24 cellular contexts compared by ENCODE assay signal in the genomic region with DNA sequence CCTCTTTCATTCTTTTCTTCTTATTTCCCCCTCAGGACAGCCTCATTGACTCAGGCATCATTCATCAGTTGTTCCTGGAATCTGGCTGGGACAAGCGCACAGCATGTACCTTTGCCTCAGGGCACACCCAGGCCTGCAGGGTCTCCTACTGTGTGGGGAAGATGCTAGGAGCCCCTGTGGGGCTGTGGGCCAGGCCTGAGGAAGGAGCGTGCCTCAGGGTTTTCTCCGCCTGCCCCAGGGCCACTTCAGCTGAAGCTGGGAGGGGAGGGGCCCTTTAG. TPM values are rescaled to one million over a fixed set of nuclear protein-coding genes. Genes with fewer than 3 reads are reported as not detected.
DNase-seq lines count a peak whose midpoint lies in the region; ATAC-seq and TF ChIP-seq lines count a peak whose summit lies in the region.
"Had no signal": no experiment of that assay in that cellular context is flagged by ENCODE, and none has a peak within 500 bp of the region (broad histone marks: within the 10 kb centered on the region; RNA-seq: fewer than 3 reads in every experiment).

No MANE protein-coding gene starts in this region.

- no peaks in the 10 kb centered on the region for H3K9me3 ChIP-seq in PC-9 (ENCODE audit: insufficient read depth, low read depth)
- H3K9me3 ChIP-seq: body of pancreas, lower lobe of right lung, spleen had no signal

- 0 out of 2 replicates have a peak, but pooled peaks cover under 1% of the 10 kb centered on the region for H3K79me2 ChIP-seq in PC-9 (ENCODE audit: low read depth)

- peak overlapping the region; percentile 64 for H3K27ac ChIP-seq in PC-9
- H3K27ac ChIP-seq in epithelial cell of prostate = peak overlapping the region; percentile 70
- no peak overlapping the region for H3K27ac ChIP-seq in coronary artery
- H3K27ac ChIP-seq: body of pancreas, lower lobe of right lung, SK-N-MC, spleen had no signal

- H4K20me1 ChIP-seq in PC-9 (ENCODE audit: insufficient read depth) = no peaks in the 10 kb centered on the region

- H3K9me3 Mint-ChIP-seq in activated CD4-positive, alpha-beta memory T cell treated with anti-CD3 and anti-CD28 coated beads for 36 hours = no peaks in the 10 kb centered on the region
- no peaks in the 10 kb centered on the region for H3K9me3 Mint-ChIP-seq in activated CD4-positive, alpha-beta memory T cell treated with anti-CD3 and anti-CD28 coated beads, Interleukin-2, amount 10 ng/mL, durations not matched to agents 7 days and 5 days
- H3K9me3 Mint-ChIP-seq: activated naive CD4-positive, alpha-beta T cell treated with anti-CD3 and anti-CD28 coated beads, Interleukin-2, amount 10 ng/mL, durations not matched to agents 7 days and 5 days; CD4-positive, CD25-positive, alpha-beta regulatory T cell; dendritic cell treated with granulocyte-macrophage colony-stimulating factor and Interleukin-4, amounts not matched to agents 40 ng/mL and 50 ng/mL, for 4 days; type B pancreatic cell had no signal

- no peaks in the 10 kb centered on the region for H3K27me3 ChIP-seq in PC-9 (ENCODE audit: insufficient read depth, low read depth)
- H3K27me3 ChIP-seq: body of pancreas, spleen had no signal

- no peak overlapping the region for H3K4me3 Mint-ChIP-seq in activated CD4-positive, alpha-beta memory T cell treated with anti-CD3 and anti-CD28 coated beads for 36 hours
- no peak overlapping the region for H3K4me3 Mint-ChIP-seq in activated CD4-positive, alpha-beta memory T cell treated with anti-CD3 and anti-CD28 coated beads, Interleukin-2, amount 10 ng/mL, durations not matched to agents 7 days and 5 days
- H3K4me3 Mint-ChIP-seq: activated naive CD4-positive, alpha-beta T cell treated with anti-CD3 and anti-CD28 coated beads, Interleukin-2, amount 10 ng/mL, durations not matched to agents 7 days and 5 days; CD4-positive, CD25-positive, alpha-beta regulatory T cell; dendritic cell treated with granulocyte-macrophage colony-stimulating factor and Interleukin-4, amounts not matched to agents 40 ng/mL and 50 ng/mL, for 4 days; naive thymus-derived CD4-positive, alpha-beta T cell; type B pancreatic cell had no signal

- H3K36me3 Mint-ChIP-seq in activated CD4-positive, alpha-beta memory T cell treated with anti-CD3 and anti-CD28 coated beads for 36 hours = no peaks in the 10 kb centered on the region
- peaks cover 14% of the 10 kb centered on the region for H3K36me3 Mint-ChIP-seq in activated CD4-positive, alpha-beta memory T cell treated with anti-CD3 and anti-CD28 coated beads, Interleukin-2, amount 10 ng/mL, durations not matched to agents 7 days and 5 days (ENCODE audit: low read depth)
- H3K36me3 Mint-ChIP-seq: type B pancreatic cell had no signal

- ATAC-seq in sciatic nerve = peak; percentile 23
- ATAC-seq: body of pancreas; lower lobe of right lung; naive thymus-derived CD4-positive, alpha-beta T cell had no signal

- peak overlapping the region; percentile 9 for H3K27ac Mint-ChIP-seq in activated CD4-positive, alpha-beta memory T cell treated with anti-CD3 and anti-CD28 coated beads for 36 hours
- H3K27ac Mint-ChIP-seq in activated CD4-positive, alpha-beta memory T cell treated with anti-CD3 and anti-CD28 coated beads, Interleukin-2, amount 10 ng/mL, durations not matched to agents 7 days and 5 days = no peak overlapping the region
- H3K27ac Mint-ChIP-seq: activated naive CD4-positive, alpha-beta T cell treated with anti-CD3 and anti-CD28 coated beads, Interleukin-2, amount 10 ng/mL, durations not matched to agents 7 days and 5 days; dendritic cell treated with granulocyte-macrophage colony-stimulating factor and Interleukin-4, amounts not matched to agents 40 ng/mL and 50 ng/mL, for 4 days; progenitor cell of endocrine pancreas; type B pancreatic cell had no signal

- CTCF ChIA-PET in activated CD4-positive, alpha-beta memory T cell treated with anti-CD3 and anti-CD28 coated beads for 36 hours (lab: Charles Lee) = no interaction called here
- CTCF ChIA-PET in activated CD4-positive, alpha-beta memory T cell treated with anti-CD3 and anti-CD28 coated beads, Interleukin-2, amount 10 ng/mL, durations not matched to agents 7 days and 5 days (lab: Charles Lee) = no interaction called here
- CTCF ChIA-PET in PC-9 (lab: Charles Lee) = no interaction called here

- intact Hi-C loops in activated CD4-positive, alpha-beta memory T cell treated with anti-CD3 and anti-CD28 coated beads for 36 hours (cut with micrococcal nuclease) = no loop called here
- intact Hi-C loops in PC-9 (cut with micrococcal nuclease; ENCODE audit: unreplicated experiment) (loop anchor here (2.0 kb wide), 1 partner anchor 40 kb away; a partner anchor contains a TSS), sciatic nerve (cut with DNase I) (no loop called here)

- H3K4me3 ChIP-seq in PC-9 = no peak overlapping the region
- H3K4me3 ChIP-seq in coronary artery = no peak overlapping the region
- H3K4me3 ChIP-seq: body of pancreas, lower lobe of right lung, SK-N-MC, spleen had no signal

- 0 out of 2 replicates have a peak, but pooled peaks cover 3% of the 10 kb centered on the region for H3K36me3 ChIP-seq in PC-9 (ENCODE audit: low read depth)

- H3K4me1 ChIP-seq in PC-9 (replicated peaks; ENCODE audit: insufficient read depth) = peaks cover 40% of the 10 kb centered on the region
- H3K4me1 ChIP-seq: body of pancreas, lower lobe of right lung had no signal

- H3K4me2 ChIP-seq in PC-9 = peak overlapping the region; percentile 65

- POLR2A ChIA-PET in activated CD4-positive, alpha-beta memory T cell treated with anti-CD3 and anti-CD28 coated beads for 36 hours (lab: Charles Lee) = interaction anchor here (0.8 to 1.6 kb wide), 2 partner anchors 9 to 26 kb away, joined by 3 to 4 read pairs; no protein-coding TSS in a partner anchor
- POLR2A ChIA-PET in activated CD4-positive, alpha-beta memory T cell treated with anti-CD3 and anti-CD28 coated beads, Interleukin-2, amount 10 ng/mL, durations not matched to agents 7 days and 5 days (lab: Charles Lee) = interaction anchor here (3.0 kb wide), 1 partner anchor 20 kb away, joined by 20 read pairs; a partner anchor contains a TSS
- POLR2A ChIA-PET in PC-9 (lab: Charles Lee; ENCODE audit: unreplicated experiment) = interaction anchor here (0.6 to 1.5 kb wide), 2 partner anchors 20 to 692 kb away, joined by 3 to 11 read pairs; a partner anchor contains a TSS

- H3F3A ChIP-seq in PC-9 (ENCODE audit: insufficient read depth, low read depth) = peaks cover 50% of the 10 kb centered on the region

- DNase-seq in activated CD4-positive, alpha-beta memory T cell treated with anti-CD3 and anti-CD28 coated beads for 36 hours = no peak
- DNase-seq in activated CD4-positive, alpha-beta memory T cell treated with anti-CD3 and anti-CD28 coated beads, Interleukin-2, amount 10 ng/mL, durations not matched to agents 7 days and 5 days = no peak
- peak; percentile 59 to 66 for DNase-seq in PC-9
- DNase-seq in epithelial cell of prostate (ENCODE audit: low read depth, low spot score) = no peak
- DNase-seq in sciatic nerve (ENCODE audit: low spot score) = no peak
- DNase-seq in SW 1271 (lab: John Stamatoyannopoulos, UW) = no peak
- DNase-seq in activated CD8-positive, alpha-beta memory T cell treated with anti-CD3 and anti-CD28 coated beads, Interleukin-2, amount 50 U/mL, for 48 hours = no peak
- no peak for DNase-seq in coronary artery (ENCODE audit: low spot score)
- DNase-seq: activated naive CD4-positive, alpha-beta T cell treated with anti-CD3 and anti-CD28 coated beads, Interleukin-2, amount 10 ng/mL, durations not matched to agents 7 days and 5 days; body of pancreas; CD4-positive, CD25-positive, alpha-beta regulatory T cell; HCEC 1CT; Karpas-422; lower lobe of right lung; naive thymus-derived CD4-positive, alpha-beta T cell; NCI-H1436; NCI-H2227 treated with DMSO at 0.1 percent for 48 hours; spleen; stimulated activated naive CD4-positive, alpha-beta T cell treated with Interleukin-2 at 50 U/mL for 16 hours; T-helper 9 cell had no signal

- no peaks in the 10 kb centered on the region for H3K27me3 Mint-ChIP-seq in activated CD4-positive, alpha-beta memory T cell treated with anti-CD3 and anti-CD28 coated beads for 36 hours
- no peaks in the 10 kb centered on the region for H3K27me3 Mint-ChIP-seq in activated CD4-positive, alpha-beta memory T cell treated with anti-CD3 and anti-CD28 coated beads, Interleukin-2, amount 10 ng/mL, durations not matched to agents 7 days and 5 days
- H3K27me3 Mint-ChIP-seq: CD4-positive, CD25-positive, alpha-beta regulatory T cell; dendritic cell treated with granulocyte-macrophage colony-stimulating factor and Interleukin-4, amounts not matched to agents 40 ng/mL and 50 ng/mL, for 4 days; naive thymus-derived CD4-positive, alpha-beta T cell; type B pancreatic cell had no signal

- no peaks in the 10 kb centered on the region for H3K4me1 Mint-ChIP-seq in activated CD4-positive, alpha-beta memory T cell treated with anti-CD3 and anti-CD28 coated beads for 36 hours (ENCODE audit: low read depth)
- H3K4me1 Mint-ChIP-seq in activated CD4-positive, alpha-beta memory T cell treated with anti-CD3 and anti-CD28 coated beads, Interleukin-2, amount 10 ng/mL, durations not matched to agents 7 days and 5 days = no peaks in the 10 kb centered on the region
- H3K4me1 Mint-ChIP-seq: activated naive CD4-positive, alpha-beta T cell treated with anti-CD3 and anti-CD28 coated beads, Interleukin-2, amount 10 ng/mL, durations not matched to agents 7 days and 5 days had no signal

- TF ChIP-seq CTCF in PC-9 (conservative IDR thresholded peaks at IDR 0.05) (no peak), coronary artery (IDR thresholded peaks at IDR 0.05) (no peak)

- no peak overlapping the region for H2AFZ ChIP-seq in PC-9

- no peaks in the 10 kb centered on the region for H3K9me2 ChIP-seq in PC-9 (ENCODE audit: insufficient read depth)

- no TSS peak for BruUV-seq in PC-9 (replicated peaks; lab: Mats Ljungman, UMichigan)

RNA-seq across cellular contexts. Expression of a gene that starts 7.8 kb away (rescaled TPM):
- 1 to 10 TPM; 5.1 to 5.9 TPM for total RNA-seq in activated CD4-positive, alpha-beta memory T cell treated with anti-CD3 and anti-CD28 coated beads for 36 hours
- 1 to 10 TPM; 7.3 to 8.3 TPM for total RNA-seq in activated CD4-positive, alpha-beta memory T cell treated with anti-CD3 and anti-CD28 coated beads, Interleukin-2, amount 10 ng/mL, durations not matched to agents 7 days and 5 days
- total RNA-seq in PC-9 (2021) (32.4 and 51.1 TPM in 2 replicates), sciatic nerve (2.0 TPM)

RNA-seq across cellular contexts. Expression of a gene that starts 14.8 kb away (rescaled TPM):
- total RNA-seq in activated CD4-positive, alpha-beta memory T cell treated with anti-CD3 and anti-CD28 coated beads for 36 hours = 10 to 100 TPM; 91.6 to 92.3 TPM
- 100 to 1,000 TPM; 127 to 131 TPM for total RNA-seq in activated CD4-positive, alpha-beta memory T cell treated with anti-CD3 and anti-CD28 coated beads, Interleukin-2, amount 10 ng/mL, durations not matched to agents 7 days and 5 days
- total RNA-seq in PC-9 (2021) = 78.4 and 82.5 TPM in 2 replicates
- 45.0 TPM for total RNA-seq in sciatic nerve

RNA-seq across cellular contexts. Expression of a gene that starts 16.8 kb away (rescaled TPM):
- total RNA-seq in activated CD4-positive, alpha-beta memory T cell treated with anti-CD3 and anti-CD28 coated beads for 36 hours = not detected
- not detected for total RNA-seq in activated CD4-positive, alpha-beta memory T cell treated with anti-CD3 and anti-CD28 coated beads, Interleukin-2, amount 10 ng/mL, durations not matched to agents 7 days and 5 days
- total RNA-seq in PC-9 (2021) (0.35 TPM in 1 of 2 replicates, not detected in the other), sciatic nerve (1.3 TPM)
- total RNA-seq: progenitor cell of endocrine pancreas had no signal

RNA-seq across cellular contexts. Expression of a gene that starts 20.2 kb away (rescaled TPM):
- total RNA-seq in activated CD4-positive, alpha-beta memory T cell treated with anti-CD3 and anti-CD28 coated beads for 36 hours = 10 to 100 TPM; 36.7 to 39.3 TPM
- total RNA-seq in activated CD4-positive, alpha-beta memory T cell treated with anti-CD3 and anti-CD28 coated beads, Interleukin-2, amount 10 ng/mL, durations not matched to agents 7 days and 5 days = 10 to 100 TPM; 39.6 to 39.7 TPM
- total RNA-seq in PC-9 (2021) (39.5 and 42.0 TPM in 2 replicates), sciatic nerve (24.6 TPM)

RNA-seq across cellular contexts. Expression of a gene that starts 23.0 kb away (rescaled TPM):
- 10 to 100 TPM; 37.3 to 38.3 TPM for total RNA-seq in activated CD4-positive, alpha-beta memory T cell treated with anti-CD3 and anti-CD28 coated beads for 36 hours
- 10 to 100 TPM; 63.9 to 70.9 TPM for total RNA-seq in activated CD4-positive, alpha-beta memory T cell treated with anti-CD3 and anti-CD28 coated beads, Interleukin-2, amount 10 ng/mL, durations not matched to agents 7 days and 5 days
- total RNA-seq in PC-9 (2021) (21.7 and 24.6 TPM in 2 replicates), sciatic nerve (25.7 TPM)

Comparison
In these comparisons a context has a peak if more than half of its experiments do, and no peak if none do; other contexts are left out.
1. DNase-seq: peak in PC-9 (2 of 2); none in activated CD4-positive, alpha-beta memory T cell treated with anti-CD3 and anti-CD28 coated beads for 36 hours (single experiment), activated CD4-positive, alpha-beta memory T cell treated with anti-CD3 and anti-CD28 coated beads, Interleukin-2, amount 10 ng/mL, durations not matched to agents 7 days and 5 days (single experiment), epithelial cell of prostate (single experiment), sciatic nerve (single experiment), SW 1271 (0 of 2), activated CD8-positive, alpha-beta memory T cell treated with anti-CD3 and anti-CD28 coated beads, Interleukin-2, amount 50 U/mL, for 48 hours (single experiment) and coronary artery (single experiment).
2. H3K27ac ChIP-seq: peak in PC-9 (single experiment) and epithelial cell of prostate (single experiment); none in coronary artery (0 of 2).